Comparison of ENCODE assay signal across 6 cellular contexts in the genomic region with DNA sequence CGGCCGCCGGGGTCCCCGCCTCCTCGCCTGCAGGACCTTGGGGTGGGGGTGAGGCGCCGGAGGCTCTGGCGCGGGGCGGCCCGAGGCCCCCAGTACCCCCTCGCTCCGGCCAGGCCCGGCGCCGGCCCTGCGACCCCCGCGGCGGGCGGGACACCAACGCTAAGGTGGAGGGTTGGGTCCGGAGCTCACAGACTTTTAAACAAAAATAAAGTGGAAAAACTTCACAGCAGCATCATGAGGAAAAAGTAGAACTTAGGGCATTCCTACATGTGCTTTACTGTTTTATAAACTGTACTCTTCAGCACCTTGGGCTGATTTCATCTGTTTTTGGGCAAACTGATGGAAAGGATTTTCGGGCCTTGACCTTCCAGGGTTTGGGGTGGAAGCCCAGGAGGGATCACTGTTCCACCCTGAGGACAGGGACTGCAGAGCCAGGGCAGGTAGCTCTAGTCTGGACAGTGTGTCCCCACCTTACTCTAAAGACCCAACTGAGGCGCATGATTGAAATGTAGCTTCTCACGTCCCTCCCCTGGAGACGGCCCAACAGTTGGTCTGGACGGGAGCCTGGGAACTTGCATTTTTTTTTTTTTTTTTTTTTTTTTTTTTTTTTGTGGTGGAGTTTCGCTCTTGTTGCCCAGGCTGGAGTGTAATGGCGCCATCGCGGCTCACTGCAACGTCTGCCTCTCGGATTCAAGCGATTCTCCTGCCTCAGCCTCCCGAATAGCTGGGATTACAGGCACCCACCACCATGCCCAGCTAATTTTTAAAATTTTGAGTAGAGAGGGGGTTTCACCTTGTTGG. TPM values are rescaled to one million over a fixed set of nuclear protein-coding genes. Genes with fewer than 3 reads are reported as not detected.
DNase-seq lines count a peak whose midpoint lies in the region; ATAC-seq, FAIRE-seq and TF ChIP-seq lines count a peak whose summit lies in the region.

No MANE protein-coding gene starts in this region.

- H3K27me3 ChIP-seq in KMS-11 (ENCODE audit: insufficient read depth, low read depth) (no peaks in the 10 kb centered on the region), pancreas (no peaks in the 10 kb centered on the region)

- DNase-seq in pancreas = no peak
- DNase-seq in amniotic stem cell (lab: John Stamatoyannopoulos, UW) = no peak

- peak overlapping the region; percentile 87 for H3K4me2 ChIP-seq in KMS-11

- TF ChIP-seq CTCF in KMS-11 (conservative IDR thresholded peaks at IDR 0.05; ENCODE audit: low read depth, low read length) = no peak
- TF ChIP-seq CTCF in pancreas (IDR thresholded peaks at IDR 0.05) = no peak

- intact Hi-C loops in pancreas (cut with DNase I) = no loop called here

- peaks cover 46% of the 10 kb centered on the region for H3K79me2 ChIP-seq in KMS-11 (ENCODE audit: insufficient read depth, low read depth)

- peak overlapping the region; percentile 83 for H3K9ac ChIP-seq in KMS-11

- no peak for FAIRE-seq in pancreas (lab: Jason Lieb, UNC)

- no peaks in the 10 kb centered on the region for H3K9me3 ChIP-seq in pancreas

- 15 to 16% methylated on average over 31 to 36 of the region's 36 CpGs for WGBS in pancreas, 2 donors

- H4K20me1 ChIP-seq in KMS-11 (ENCODE audit: insufficient read depth) = no peaks in the 10 kb centered on the region

- H3K36me3 ChIP-seq in KMS-11 (ENCODE audit: insufficient read depth) (peaks cover 2% of the 10 kb centered on the region), pancreas (peaks cover 0 to 4% (median 0%) of the 10 kb centered on the region in 3 donors)

- H3K4me1 ChIP-seq in KMS-11 (ENCODE audit: low read depth, poor library complexity, severe bottlenecking) = peaks cover 15% of the 10 kb centered on the region
- H3K4me1 ChIP-seq in pancreas = peaks cover 0 to 7% (median 0%) of the 10 kb centered on the region in 3 donors

- H3K27ac ChIP-seq in KMS-11 = peak overlapping the region; percentile 67
- H3K27ac ChIP-seq in cingulate gyrus (ENCODE audit: low read depth, low read length) = peak overlapping the region; percentile 23
- H3K27ac ChIP-seq in pancreas = peak overlapping the region in 2 of 4 donors; percentile 64 to 82

- H2AFZ ChIP-seq in KMS-11 (ENCODE audit: low read depth) = peak overlapping the region; percentile 55

- H3K4me3 ChIP-seq in KMS-11 (IDR thresholded peaks at IDR 0.05; ENCODE audit: insufficient read depth, low read depth, low read length) (no peak overlapping the region), pancreas (peak overlapping the region; percentile 55 to 76 (median 68))

- ATAC-seq in GM18517 (IDR thresholded peaks at IDR 0.05; ENCODE audit: unreplicated experiment) (peak; percentile 20), pancreas (peak in 3 of 4 donors; percentile 4 to 11 (median 7)), GM21515 (IDR thresholded peaks at IDR 0.05; ENCODE audit: unreplicated experiment) (no peak)

RNA-seq across cellular contexts. Expression of gene NELFCD, which starts 0.7 kb away (rescaled TPM):
- 10 to 100 TPM; 17.3 to 42.3 (median 25.2) TPM for total RNA-seq in pancreas
- polyA plus RNA-seq in pancreas = 10 to 100 TPM; 41.7 to 66.4 TPM

RNA-seq across cellular contexts. Expression of gene CTSZ, which starts 25.3 kb away (rescaled TPM):
- total RNA-seq in pancreas = 100 to 1,000 TPM in 1 of 6 donors, 10 to 100 TPM in 5; 33.7 to 107 (median 43.4) TPM
- 10 to 100 TPM; 51.3 to 88.2 TPM for polyA plus RNA-seq in pancreas

RNA-seq across cellular contexts. Expression of gene TUBB1, which starts 37.5 kb away (rescaled TPM):
- under 1 TPM in 5 of 6 donors, not detected in 1; 0.04 to 0.21 (median 0.09) TPM for total RNA-seq in pancreas
- 1 to 10 TPM in 1 of 2 donors, under 1 TPM in 1; 0.15 to 1.2 TPM for polyA plus RNA-seq in pancreas

RNA-seq across cellular contexts. Expression of gene ATP5F1E, which starts 50.4 kb away (rescaled TPM):
- 10 to 100 TPM; 11.2 to 28.2 (median 21.7) TPM for total RNA-seq in pancreas
- 10 to 100 TPM; 25.5 to 38.0 TPM for polyA plus RNA-seq in pancreas
